ENCODE assay signal across 18 cellular contexts in genomic region chr1:60842294-60842693, GRCh38.
"Had no signal": no experiment of that assay in that cellular context is flagged by ENCODE, and none has a peak within 500 bp of the region (broad histone marks: within the 10 kb centered on the region; RNA-seq: fewer than 3 reads in every experiment).

No MANE protein-coding gene starts in this region.

- H3K36me3 ChIP-seq: esophagus muscularis mucosa, gastroesophageal sphincter, heart left ventricle, lower lobe of right lung had no signal

- DNase-seq: dermis blood vessel endothelial cell; dorsolateral prefrontal cortex; effector CD4-positive, alpha-beta T cell; effector memory CD4-positive, alpha-beta T cell; foreskin keratinocyte; heart left ventricle; hippocampal formation; immature natural killer cell; islet precursor cell; kidney; left cardiac atrium; left ventricle myocardium superior; lower lobe of right lung; mesenchymal stem cell had no signal

- H3K4me3 ChIP-seq: coronary artery, dorsolateral prefrontal cortex, esophagus muscularis mucosa, gastroesophageal sphincter, heart left ventricle, lower lobe of right lung had no signal

- H3K27ac ChIP-seq: coronary artery, dorsolateral prefrontal cortex, esophagus muscularis mucosa, foreskin keratinocyte, gastroesophageal sphincter, heart left ventricle, lower lobe of right lung had no signal

- H3K27me3 ChIP-seq: esophagus muscularis mucosa, gastroesophageal sphincter, heart left ventricle had no signal

- ATAC-seq: foreskin keratinocyte, gastroesophageal sphincter, heart left ventricle, left cardiac atrium, left lobe of liver, left ventricle myocardium superior, lower lobe of right lung had no signal

- H3K4me1 ChIP-seq: esophagus muscularis mucosa, foreskin keratinocyte, gastroesophageal sphincter, heart left ventricle, lower lobe of right lung had no signal

- H3K9me3 ChIP-seq: lower lobe of right lung had no signal
